8 cellular contexts compared by ENCODE assay signal in the genomic region with DNA sequence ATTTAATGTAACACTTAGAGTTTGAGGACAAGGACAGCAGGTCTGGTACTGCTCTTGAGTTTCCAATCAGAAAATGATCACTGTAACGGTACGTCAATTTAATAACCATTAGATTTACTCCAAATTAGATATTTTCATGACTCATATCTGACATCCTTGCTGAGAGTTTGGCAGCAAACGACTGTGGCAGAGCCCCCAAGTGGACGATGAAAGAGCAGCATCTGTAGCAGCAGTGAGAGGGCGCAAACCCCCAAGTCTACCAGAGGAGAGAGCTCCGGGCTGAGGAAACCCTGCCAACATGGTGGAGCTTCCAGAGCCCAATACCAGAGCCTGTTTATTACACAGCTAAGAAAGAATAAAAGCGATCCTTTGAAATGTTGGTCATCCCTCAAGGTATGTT.
A peak's percentile ranks its signal among the peaks of the same experiment; 100 is the strongest.
DNase-seq lines count a peak whose midpoint lies in the region; ATAC-seq and FAIRE-seq lines count a peak whose summit lies in the region.

No MANE protein-coding gene starts in this region.

- H3K4me1 ChIP-seq in iPS DF 6.9 (ENCODE audit: control insufficient read depth, insufficient read depth, low read length), result no peaks in the 10 kb centered on the region

- peak; percentile 90 for FAIRE-seq in GM19239 (lab: Jason Lieb, UNC)

- no peaks in the 10 kb centered on the region for H3K9me3 ChIP-seq in iPS DF 6.9 (ENCODE audit: control insufficient read depth, insufficient read depth, low read length)

- H3K9me3 Mint-ChIP-seq in stimulated activated effector memory CD8-positive, alpha-beta T cell treated with anti-CD3 and anti-CD28 coated beads, Interleukin-12 subunit alpha, Interleukin-12 subunit beta, amount 100 ng/mL, for 72 hours, result no peaks in the 10 kb centered on the region

- peak; percentile 100 for ATAC-seq in HG03095 (IDR thresholded peaks at IDR 0.05; ENCODE audit: unreplicated experiment)
- ATAC-seq in stimulated activated effector memory CD8-positive, alpha-beta T cell treated with anti-CD3 and anti-CD28 coated beads, Interleukin-12 subunit alpha, Interleukin-12 subunit beta, amount 100 ng/mL, for 72 hours, result peak; percentile 63

- no peak overlapping the region for H3K27ac Mint-ChIP-seq in stimulated activated effector memory CD8-positive, alpha-beta T cell treated with anti-CD3 and anti-CD28 coated beads, Interleukin-12 subunit alpha, Interleukin-12 subunit beta, amount 100 ng/mL, for 72 hours

- no CpG with 5 or more reads among the region's 7 CpGs for WGBS in iPS DF 6.9 (ENCODE audit: insufficient coverage, insufficient read length)

- H3K36me3 Mint-ChIP-seq in stimulated activated effector memory CD8-positive, alpha-beta T cell treated with anti-CD3 and anti-CD28 coated beads, Interleukin-12 subunit alpha, Interleukin-12 subunit beta, amount 100 ng/mL, for 72 hours, result no peaks in the 10 kb centered on the region

- H3K36me3 ChIP-seq in iPS DF 6.9 (ENCODE audit: control insufficient read depth, insufficient read depth, low read length), result no peaks in the 10 kb centered on the region

- no peaks in the 10 kb centered on the region for H3K4me1 Mint-ChIP-seq in stimulated activated effector memory CD8-positive, alpha-beta T cell treated with anti-CD3 and anti-CD28 coated beads, Interleukin-12 subunit alpha, Interleukin-12 subunit beta, amount 100 ng/mL, for 72 hours

- H3K4me3 ChIP-seq in iPS DF 6.9 (ENCODE audit: low read length), result no peak overlapping the region

- DNase-seq in DMS114 treated with DMSO at 0.1 percent for 48 hours (lab: John Stamatoyannopoulos, UW; ENCODE audit: unreplicated experiment) (peak; percentile 78), GM19239 (ENCODE audit: insufficient read length, low spot score) (peak; percentile 54), NCI-H2227 treated with DMSO at 0.1 percent for 48 hours (lab: John Stamatoyannopoulos, UW) (peak; percentile 11), anterior cingulate cortex (lab: John Stamatoyannopoulos, UW) (peak in 30 of 58 donors; percentile 2 to 68 (median 27)), iPS DF 6.9 (ENCODE audit: low read depth, low spot score) (peak; percentile 43)
- no peak for DNase-seq in stimulated activated effector memory CD8-positive, alpha-beta T cell treated with anti-CD3 and anti-CD28 coated beads, Interleukin-12 subunit alpha, Interleukin-12 subunit beta, amount 100 ng/mL, for 72 hours (ENCODE audit: low spot score in 2 of 2)
- DNase-seq in activated CD4-positive, alpha-beta T cell treated with anti-CD3 and anti-CD28 coated beads, Interleukin-2, amount 50 U/mL, for 1 hour, result no peak

- no peak overlapping the region for H3K4me3 Mint-ChIP-seq in stimulated activated effector memory CD8-positive, alpha-beta T cell treated with anti-CD3 and anti-CD28 coated beads, Interleukin-12 subunit alpha, Interleukin-12 subunit beta, amount 100 ng/mL, for 72 hours

- no peak overlapping the region for H3K27ac ChIP-seq in iPS DF 6.9 (ENCODE audit: low read length)

- no peaks in the 10 kb centered on the region for H3K27me3 ChIP-seq in iPS DF 6.9 (ENCODE audit: control insufficient read depth, insufficient read depth, low read length)

Comparison
In these comparisons a context has a peak if more than half of its experiments do, and no peak if none do; other contexts are left out.
1. DNase-seq: peak in DMS114 treated with DMSO at 0.1 percent for 48 hours (single experiment), GM19239 (single experiment), NCI-H2227 treated with DMSO at 0.1 percent for 48 hours (single experiment), anterior cingulate cortex (30 of 58) and iPS DF 6.9 (single experiment); none in stimulated activated effector memory CD8-positive, alpha-beta T cell treated with anti-CD3 and anti-CD28 coated beads, Interleukin-12 subunit alpha, Interleukin-12 subunit beta, amount 100 ng/mL, for 72 hours (0 of 2) and activated CD4-positive, alpha-beta T cell treated with anti-CD3 and anti-CD28 coated beads, Interleukin-2, amount 50 U/mL, for 1 hour (single experiment).